Comparison of ENCODE assay signal across 11 cellular contexts in genomic region chr7:92781117-92781720, GRCh38. TPM values are rescaled to one million over a fixed set of nuclear protein-coding genes. Genes with fewer than 3 reads are reported as not detected.
A peak's percentile ranks its signal among the peaks of the same experiment; 100 is the strongest.
DNase-seq lines count a peak whose midpoint lies in the region; FAIRE-seq and TF ChIP-seq lines count a peak whose summit lies in the region.
"Had no signal": no experiment of that assay in that cellular context is flagged by ENCODE, and none has a peak within 500 bp of the region (broad histone marks: within the 10 kb centered on the region; RNA-seq: fewer than 3 reads in every experiment).

No MANE protein-coding gene starts in this region.

- no peaks in the 10 kb centered on the region for H3K36me3 ChIP-seq in ovary

- H3K27me3 ChIP-seq in ovary = no peaks in the 10 kb centered on the region
- H3K27me3 ChIP-seq: SJSA1 had no signal

- H3K4me1 ChIP-seq in ovary (ENCODE audit: insufficient read depth) = peaks cover 3% of the 10 kb centered on the region

- no peaks in the 10 kb centered on the region for H3K9me3 ChIP-seq in ovary
- H3K9me3 ChIP-seq: SJSA1 had no signal

- no peak overlapping the region for H3K27ac ChIP-seq in ovary
- H3K27ac ChIP-seq: SJSA1 had no signal

- no peak overlapping the region for H3K4me3 ChIP-seq in fibroblast of the aortic adventitia (ENCODE audit: low read depth, low read length)
- H3K4me3 ChIP-seq in ovary = no peak overlapping the region
- H3K4me3 ChIP-seq: SJSA1, skin epidermis had no signal

- no peak for TF ChIP-seq EP300 in ovary (IDR thresholded peaks at IDR 0.05)

- TF ChIP-seq POLR2A in ovary (IDR thresholded peaks at IDR 0.05) (no peak), GM12892 (IDR thresholded peaks at IDR 0.05; ENCODE audit: low read depth, low read length) (no peak)

- WGBS in ovary, 3 donors = 6 to 24% (median 12%) methylated on average over 3 of the region's 3 CpGs

- FAIRE-seq in GM19239 (lab: Jason Lieb, UNC) = peak; percentile 48
- FAIRE-seq in GM12892 (lab: Jason Lieb, UNC) = no peak

- TF ChIP-seq CTCF in fibroblast of the aortic adventitia (IDR thresholded peaks at IDR 0.05; ENCODE audit: insufficient read depth, low read length) (no peak), ovary (IDR thresholded peaks at IDR 0.05) (no peak)

- DNase-seq in GM19239 (ENCODE audit: insufficient read length, low spot score) (no peak), NOMO-1 treated with DMSO at 0.1 percent for 48 hours (lab: John Stamatoyannopoulos, UW; ENCODE audit: unreplicated experiment) (peak; percentile 81), fibroblast of the aortic adventitia (ENCODE audit: low read depth) (peak; percentile 52), ovary (peak in 4 of 5 donors; percentile 21 to 50 (median 23)), GM12892 (ENCODE audit: insufficient read length) (no peak), 8988T (no peak), RKO (ENCODE audit: low spot score) (no peak)
- no peak for DNase-seq in stimulated activated CD4-positive, alpha-beta T cell treated with anti-CD3 and anti-CD28 coated beads, Interleukin-2, amount 100 ng/mL, for 24 hours
- DNase-seq: activated naive CD4-positive, alpha-beta T cell had no signal

- intact Hi-C loops in ovary (cut with DNase I) = no loop called here

RNA-seq across cellular contexts. Expression of gene CDK6, which starts 55.2 kb away (rescaled TPM):
- 11.6 and 36.0 TPM in 2 replicates for total RNA-seq in fibroblast of the aortic adventitia (ENCODE audit: low replicate concordance)
- 10 to 100 TPM in 6 of 7 donors, 1 to 10 TPM in 1; 5.4 to 20.4 (median 11.6) TPM for total RNA-seq in ovary
- 1 to 10 TPM; 1.8 to 4.4 TPM for polyA plus RNA-seq in ovary
- 19.7 TPM for polyA plus RNA-seq in GM12892 (2012; ENCODE audit: missing spikeins)

Comparison
In these comparisons a context has a peak if more than half of its experiments do, and no peak if none do; other contexts are left out.
1. DNase-seq: peak in NOMO-1 treated with DMSO at 0.1 percent for 48 hours (single experiment), fibroblast of the aortic adventitia (single experiment) and ovary (4 of 5); none in GM19239 (single experiment), GM12892 (single experiment), 8988T (single experiment), stimulated activated CD4-positive, alpha-beta T cell treated with anti-CD3 and anti-CD28 coated beads, Interleukin-2, amount 100 ng/mL, for 24 hours (0 of 2) and RKO (single experiment).